In genomic region chr10:1374501-1374900, GRCh38 we compare ENCODE assay signal across 19 cellular contexts.
"Had no signal": no experiment of that assay in that cellular context is flagged by ENCODE, and none has a peak within 500 bp of the region (broad histone marks: within the 10 kb centered on the region; RNA-seq: fewer than 3 reads in every experiment).

No MANE protein-coding gene starts in this region.

- H3K9me3 ChIP-seq: left lung, neutrophil, transverse colon had no signal

- H3K36me3 Mint-ChIP-seq: naive thymus-derived CD4-positive, alpha-beta T cell; T-cell had no signal

- H3K4me1 Mint-ChIP-seq: T-cell had no signal

- H3K4me3 ChIP-seq: left lung, skin epidermis, transverse colon had no signal

- H3K27me3 ChIP-seq: brain microvascular endothelial cell had no signal

- H3K4me3 Mint-ChIP-seq: activated CD8-positive, alpha-beta T cell treated with anti-CD3 and anti-CD28 coated beads for 36 hours; effector memory CD8-positive, alpha-beta T cell; naive thymus-derived CD4-positive, alpha-beta T cell; T-cell had no signal

- H3K36me3 ChIP-seq: brain microvascular endothelial cell, left lung, neutrophil, transverse colon had no signal

- H3K27ac ChIP-seq: brain microvascular endothelial cell, left lung, neutrophil, skin epidermis, transverse colon had no signal

- ATAC-seq: activated CD8-positive, alpha-beta T cell treated with anti-CD3 and anti-CD28 coated beads for 36 hours; effector memory CD8-positive, alpha-beta T cell; left lung; naive thymus-derived CD4-positive, alpha-beta T cell; T-cell had no signal

- DNase-seq: activated CD8-positive, alpha-beta T cell treated with anti-CD3 and anti-CD28 coated beads for 36 hours; activated naive CD4-positive, alpha-beta T cell; anterior cingulate cortex; brain microvascular endothelial cell; dermis blood vessel endothelial cell; effector memory CD8-positive, alpha-beta T cell; foreskin melanocyte; mammary epithelial cell; naive thymus-derived CD4-positive, alpha-beta T cell; stimulated activated CD4-positive, alpha-beta T cell treated with anti-CD3 and anti-CD28 coated beads, Interleukin-15, amount 100 ng/mL, for 24 hours; stimulated activated CD4-positive, alpha-beta T cell treated with anti-CD3 and anti-CD28 coated beads, Interleukin-4, amount 100 ng/mL, for 24 hours; stimulated activated naive CD4-positive, alpha-beta T cell treated with Interleukin-2 at 50 U/mL for 16 hours; substantia nigra; T-cell; T-helper 9 cell; transverse colon had no signal

- H3K27ac Mint-ChIP-seq: activated CD8-positive, alpha-beta T cell treated with anti-CD3 and anti-CD28 coated beads for 36 hours; effector memory CD8-positive, alpha-beta T cell; naive thymus-derived CD4-positive, alpha-beta T cell; T-cell had no signal

- H3K4me1 ChIP-seq: left lung, transverse colon had no signal

- H3K9me3 Mint-ChIP-seq: T-cell had no signal
